8 cellular contexts compared by ENCODE assay signal in genomic region chr19:3060852-3061182, GRCh38. TPM values are rescaled to one million over a fixed set of nuclear protein-coding genes. Genes with fewer than 3 reads are reported as not detected.
A peak's percentile ranks its signal among the peaks of the same experiment; 100 is the strongest.
DNase-seq lines count a peak whose midpoint lies in the region; ATAC-seq and TF ChIP-seq lines count a peak whose summit lies in the region.

No MANE protein-coding gene starts in this region.

- no peak overlapping the region for H3K4ac ChIP-seq in neuronal stem cell (ENCODE audit: low read length)

- no peaks in the 10 kb centered on the region for H3K9me2 ChIP-seq in PC-3 (replicated peaks; ENCODE audit: low read length)

- peak overlapping the region; percentile 81 for H3K4me2 ChIP-seq in PC-3 (ENCODE audit: low read length)
- H3K4me2 ChIP-seq in neuronal stem cell (ENCODE audit: insufficient read depth, low read length, poor library complexity, severe bottlenecking): peak overlapping the region; percentile 66

- BruUV-seq in PC-3 (replicated peaks; lab: Mats Ljungman, UMichigan): no TSS peak

- H3K14ac ChIP-seq in neuronal stem cell (ENCODE audit: low read length): peak overlapping the region; percentile 6

- H4K8ac ChIP-seq in neuronal stem cell (ENCODE audit: low read depth, low read length): no peak overlapping the region

- peaks cover 44% of the 10 kb centered on the region for H3K36me3 ChIP-seq in CD4-positive, CD25-positive, alpha-beta regulatory T cell (ENCODE audit: control insufficient read depth, insufficient read depth, low read length)
- H3K36me3 ChIP-seq in PC-3 (ENCODE audit: low read depth, low read length) (no peaks in the 10 kb centered on the region; the same call in 1 of the 2 replicates), neuronal stem cell (replicated peaks in 1 of 2; ENCODE audit: control insufficient read depth in 2 of 2, insufficient read depth in 2 of 2, low read length in 2 of 2) (peaks cover 7 to 45% of the 10 kb centered on the region in 2 donors)

- POLR2A ChIA-PET in PC-3 (lab: Charles Lee; ENCODE audit: unreplicated experiment): no interaction called here

- H3K36me3 Mint-ChIP-seq in CD4-positive, CD25-positive, alpha-beta regulatory T cell: peaks cover 21% of the 10 kb centered on the region
- peaks cover 13% of the 10 kb centered on the region for H3K36me3 Mint-ChIP-seq in endothelial cell (ENCODE audit: low read depth, unreplicated experiment)

- no peaks in the 10 kb centered on the region for H4K20me1 ChIP-seq in PC-3 (ENCODE audit: low read length)

- peak overlapping the region; percentile 83 for H3K27ac ChIP-seq in CD4-positive, CD25-positive, alpha-beta regulatory T cell (ENCODE audit: insufficient read depth, low read length, poor library complexity, severe bottlenecking)
- H3K27ac ChIP-seq in PC-3 (ENCODE audit: low read length) (no peak overlapping the region), neuronal stem cell (replicated peaks; ENCODE audit: low read length) (no peak overlapping the region)

- no CpG with 5 or more reads among the region's 5 CpGs for WGBS in neuronal stem cell (ENCODE audit: extremely low coverage in 2 of 2, insufficient read length in 2 of 2, insufficient replicate concordance in 1 of 2), 2 donors

- H3F3A ChIP-seq in PC-3 (ENCODE audit: low read length, unreplicated experiment): no peaks in the 10 kb centered on the region

- peak overlapping the region; percentile 95 for H3K18ac ChIP-seq in neuronal stem cell (ENCODE audit: low read length)

- H3K27ac Mint-ChIP-seq in CD4-positive, CD25-positive, alpha-beta regulatory T cell: peak overlapping the region; percentile 86 to 98 (median 90)
- H3K27ac Mint-ChIP-seq in endothelial cell (ENCODE audit: unreplicated experiment): no peak overlapping the region

- H3K4me1 Mint-ChIP-seq in CD4-positive, CD25-positive, alpha-beta regulatory T cell: peaks cover 0 to 63% (median 16%) of the 10 kb centered on the region in 4 donors
- H3K4me1 Mint-ChIP-seq in endothelial cell (ENCODE audit: unreplicated experiment): peaks cover 10% of the 10 kb centered on the region

- H3K79me1 ChIP-seq in neuronal stem cell (ENCODE audit: low read depth, low read length): no peaks in the 10 kb centered on the region

- no peaks in the 10 kb centered on the region for H3K27me3 Mint-ChIP-seq in CD4-positive, CD25-positive, alpha-beta regulatory T cell
- H3K27me3 Mint-ChIP-seq in endothelial cell (ENCODE audit: unreplicated experiment): peaks cover 7% of the 10 kb centered on the region

- TF ChIP-seq CTCF in PC-3 (conservative IDR thresholded peaks at IDR 0.05; ENCODE audit: low read depth, low read length): no peak
- no peak for TF ChIP-seq CTCF in endothelial cell (IDR thresholded peaks at IDR 0.05; ENCODE audit: unreplicated experiment)

- intact Hi-C loops in PC-3 (cut with micrococcal nuclease): no loop called here

- no peak for ATAC-seq in CD4-positive, CD25-positive, alpha-beta regulatory T cell (ENCODE audit: low read depth in 2 of 2)
- no peak for ATAC-seq in PC-3

- H3K9ac ChIP-seq in PC-3 (ENCODE audit: low read length) (peak overlapping the region; percentile 71; the same call in 1 of the 2 replicates), neuronal stem cell (ENCODE audit: low read depth, low read length, poor library complexity) (no peak overlapping the region)

- no peak overlapping the region for H4K91ac ChIP-seq in neuronal stem cell (ENCODE audit: low read depth, low read length, poor library complexity)

- H3K9me3 Mint-ChIP-seq in CD4-positive, CD25-positive, alpha-beta regulatory T cell: no peaks in the 10 kb centered on the region
- H3K9me3 Mint-ChIP-seq in endothelial cell (ENCODE audit: unreplicated experiment): no peaks in the 10 kb centered on the region

- CTCF ChIA-PET in PC-3 (lab: Charles Lee): no interaction called here

- H3K23ac ChIP-seq in neuronal stem cell (ENCODE audit: low read depth, low read length, poor library complexity): peak overlapping the region; percentile 80

- H2BK5ac ChIP-seq in neuronal stem cell (ENCODE audit: low read length): no peak overlapping the region

- H3K4me3 Mint-ChIP-seq in CD4-positive, CD25-positive, alpha-beta regulatory T cell: peak overlapping the region; percentile 94 to 99 (median 96)
- H3K4me3 Mint-ChIP-seq in endothelial cell (ENCODE audit: unreplicated experiment): peak overlapping the region; percentile 90

- H2BK12ac ChIP-seq in neuronal stem cell (ENCODE audit: low read length): no peak overlapping the region

- peak overlapping the region; percentile 81 for H2BK15ac ChIP-seq in neuronal stem cell (ENCODE audit: low read length)

- H2AFZ ChIP-seq in PC-3 (ENCODE audit: low read length) (no peak overlapping the region), neuronal stem cell (ENCODE audit: low read length) (no peak overlapping the region)

- H3K27me3 ChIP-seq in CD4-positive, CD25-positive, alpha-beta regulatory T cell (ENCODE audit: control insufficient read depth, insufficient read depth, low read length): no peaks in the 10 kb centered on the region
- H3K27me3 ChIP-seq in PC-3 (ENCODE audit: low read length) (no peaks in the 10 kb centered on the region), neuronal stem cell (ENCODE audit: control insufficient read depth in 3 of 3, insufficient read depth in 3 of 3, low read depth in 1 of 3, low read length in 3 of 3) (peaks cover 0 to 14% (median 12%) of the 10 kb centered on the region in 3 experiments)

- DNase-seq in CD4-positive, CD25-positive, alpha-beta regulatory T cell: no peak
- no peak for DNase-seq in PC-3
- no peak for DNase-seq in endothelial cell (ENCODE audit: low spot score)
- no peak for DNase-seq in neuronal stem cell (ENCODE audit: low spot score)
- DNase-seq in T-helper 9 cell: no peak
- DNase-seq in UCSD-AML1 (lab: John Stamatoyannopoulos, UW; ENCODE audit: unreplicated experiment): no peak
- DNase-seq in kidney glomerular epithelial cell (lab: John Stamatoyannopoulos, UW): no peak
- no peak for DNase-seq in NCI-H1930 (lab: John Stamatoyannopoulos, UW)

- peak overlapping the region; percentile 92 for H2AK5ac ChIP-seq in neuronal stem cell (ENCODE audit: low read depth, low read length)

- H3K4me1 ChIP-seq in CD4-positive, CD25-positive, alpha-beta regulatory T cell (ENCODE audit: control insufficient read depth, insufficient read depth, low read length, poor library complexity, severe bottlenecking): peaks cover 60% of the 10 kb centered on the region
- H3K4me1 ChIP-seq in PC-3 (ENCODE audit: insufficient read depth, low read length) (peaks cover 4% of the 10 kb centered on the region), neuronal stem cell (ENCODE audit: control insufficient read depth in 2 of 2, insufficient read depth in 1 of 2, low read depth in 1 of 2, low read length in 2 of 2) (peaks cover 0 to 15% of the 10 kb centered on the region in 2 donors)

- H3K9me3 ChIP-seq in CD4-positive, CD25-positive, alpha-beta regulatory T cell (ENCODE audit: control insufficient read depth in 2 of 2, low read length in 2 of 2): no peaks in the 10 kb centered on the region
- H3K9me3 ChIP-seq in PC-3 (ENCODE audit: low read length) (no peaks in the 10 kb centered on the region), neuronal stem cell (replicated peaks in 1 of 2; ENCODE audit: control insufficient read depth in 2 of 2, insufficient read depth in 1 of 2, low read depth in 1 of 2, low read length in 2 of 2) (peaks cover 0 to 1% of the 10 kb centered on the region in 2 donors)

- peak overlapping the region; percentile 86 for H3K4me3 ChIP-seq in CD4-positive, CD25-positive, alpha-beta regulatory T cell (ENCODE audit: low read depth, low read length)
- H3K4me3 ChIP-seq in PC-3 (ENCODE audit: low read length) (peak overlapping the region; percentile 74), neuronal stem cell (ENCODE audit: low read length in 2 of 2) (peak overlapping the region; percentile 66 to 84)

- H2BK120ac ChIP-seq in neuronal stem cell (ENCODE audit: low read depth, low read length): no peak overlapping the region

- H3K79me2 ChIP-seq in PC-3 (ENCODE audit: low read length): peaks cover 18% of the 10 kb centered on the region

RNA-seq across cellular contexts. Expression of gene TLE5, which starts 1.5 kb away (rescaled TPM):
- total RNA-seq in CD4-positive, CD25-positive, alpha-beta regulatory T cell: 1,009 TPM
- 100 to 1,000 TPM; 608 to 773 (median 661) TPM for polyA plus RNA-seq in CD4-positive, CD25-positive, alpha-beta regulatory T cell
- total RNA-seq in PC-3 (2014; rRNA removed) (351 and 407 TPM in 2 replicates), endothelial cell (ENCODE audit: unreplicated experiment) (343 TPM)
- 162 TPM for polyA plus RNA-seq in neuronal stem cell (2013, experiment 1 of 2)
- polyA plus RNA-seq in neuronal stem cell (2013, experiment 2 of 2): 164 TPM

RNA-seq across cellular contexts. Expression of gene TLE2, which starts 31.7 kb away (rescaled TPM):
- total RNA-seq in CD4-positive, CD25-positive, alpha-beta regulatory T cell: 9.3 TPM
- polyA plus RNA-seq in CD4-positive, CD25-positive, alpha-beta regulatory T cell: 1 to 10 TPM; 3.1 to 4.5 (median 3.9) TPM
- 7.7 and 10.0 TPM in 2 replicates for total RNA-seq in PC-3 (2014; rRNA removed)
- 5.7 TPM for total RNA-seq in endothelial cell (ENCODE audit: unreplicated experiment)
- polyA plus RNA-seq in neuronal stem cell (2013, experiment 1 of 2): 0.36 TPM
- polyA plus RNA-seq in neuronal stem cell (2013, experiment 2 of 2): 0.21 TPM

RNA-seq across cellular contexts. Expression of gene GNA11, which starts 33.3 kb away (rescaled TPM):
- 0.81 TPM for total RNA-seq in CD4-positive, CD25-positive, alpha-beta regulatory T cell
- under 1 TPM in 3 of 4 donors, not detected in 1; 0.21 to 0.44 (median 0.23) TPM for polyA plus RNA-seq in CD4-positive, CD25-positive, alpha-beta regulatory T cell
- total RNA-seq in PC-3 (2014; rRNA removed) (59.6 and 89.4 TPM in 2 replicates), endothelial cell (ENCODE audit: unreplicated experiment) (35.8 TPM)
- polyA plus RNA-seq in neuronal stem cell (2013, experiment 1 of 2): 19.2 TPM
- 20.0 TPM for polyA plus RNA-seq in neuronal stem cell (2013, experiment 2 of 2)

Comparison
In these comparisons a context has a peak if more than half of its experiments do, and no peak if none do; other contexts are left out.
1. RNA of gene GNA11, which starts 33.3 kb away (total RNA-seq): 59.6 to 89.4 TPM in PC-3 and 35.8 TPM in endothelial cell (single experiment); 0.81 TPM in CD4-positive, CD25-positive, alpha-beta regulatory T cell (single experiment); every median in the first group is over 10 times any median in the second.
2. Peak in every context shown above with its lines, with median percentiles within 50 percentile points of each other: H3K4me3 ChIP-seq.